ENCODE assay signal across 11 cellular contexts in genomic region chr5:107469485-107469884, GRCh38.
DNase-seq lines count a peak whose midpoint lies in the region; ATAC-seq and TF ChIP-seq lines count a peak whose summit lies in the region.
"Had no signal": no experiment of that assay in that cellular context is flagged by ENCODE, and none has a peak within 500 bp of the region (broad histone marks: within the 10 kb centered on the region; RNA-seq: fewer than 3 reads in every experiment).

No MANE protein-coding gene starts in this region.

- H3K4me3 Mint-ChIP-seq in activated CD4-positive, alpha-beta T cell treated with anti-CD3 and anti-CD28 coated beads, Interleukin-2, amount 10 ng/mL, durations not matched to agents 24 days and 14 days: no peak overlapping the region

- peak; percentile 80 for ATAC-seq in SK-N-SH treated with all-trans-retinoic acid at 6 μM for 48 hours
- ATAC-seq in thoracic aorta (ENCODE audit: insufficient number of reproducible peaks, low FRiP score, low read depth): peak; percentile 66

- peaks cover 9% of the 10 kb centered on the region for H3K4me1 Mint-ChIP-seq in activated CD4-positive, alpha-beta T cell treated with anti-CD3 and anti-CD28 coated beads, Interleukin-2, amount 10 ng/mL, durations not matched to agents 24 days and 14 days

- H3K9me3 ChIP-seq in thoracic aorta: no peaks in the 10 kb centered on the region

- H3K27me3 ChIP-seq in thoracic aorta (replicated peaks; ENCODE audit: insufficient read depth): no peaks in the 10 kb centered on the region

- H3K27me3 Mint-ChIP-seq in activated CD4-positive, alpha-beta T cell treated with anti-CD3 and anti-CD28 coated beads, Interleukin-2, amount 10 ng/mL, durations not matched to agents 24 days and 14 days: peaks cover 3% of the 10 kb centered on the region

- intact Hi-C loops in activated CD4-positive, alpha-beta T cell treated with anti-CD3 and anti-CD28 coated beads, Interleukin-2, amount 10 ng/mL, durations not matched to agents 24 days and 14 days (cut with micrococcal nuclease): loop anchor here (5.0 kb wide), 2 partner anchors 82 to 103 kb away; no protein-coding TSS in a partner anchor

- H3K9me3 Mint-ChIP-seq in activated CD4-positive, alpha-beta T cell treated with anti-CD3 and anti-CD28 coated beads, Interleukin-2, amount 10 ng/mL, durations not matched to agents 24 days and 14 days: no peaks in the 10 kb centered on the region

- H3K4me1 ChIP-seq in thoracic aorta (ENCODE audit: control insufficient read depth in 1 of 2, low read depth in 2 of 2): peaks cover 31 to 43% of the 10 kb centered on the region in 2 donors

- no peak for TF ChIP-seq CTCF in thoracic aorta (IDR thresholded peaks at IDR 0.05)

- peak; percentile 53 for DNase-seq in activated CD4-positive, alpha-beta T cell treated with anti-CD3 and anti-CD28 coated beads, Interleukin-2, amount 10 ng/mL, durations not matched to agents 24 days and 14 days
- no peak for DNase-seq in activated CD4-positive, alpha-beta T cell treated with anti-CD3 and anti-CD28 coated beads for 1 hour
- peak; percentile 96 for DNase-seq in glomerular endothelial cell (ENCODE audit: extremely low read depth, low read depth, low spot score)
- DNase-seq in thoracic aorta (ENCODE audit: low spot score): no peak
- DNase-seq in NCI-H1694 (lab: John Stamatoyannopoulos, UW): no peak
- DNase-seq in NCI-H446 treated with DMSO at 0.1 percent for 48 hours (lab: John Stamatoyannopoulos, UW): no peak
- no peak for DNase-seq in cerebellar cortex (ENCODE audit: low spot score)
- DNase-seq: 8988T; activated CD8-positive, alpha-beta memory T cell treated with anti-CD3 and anti-CD28 coated beads for 24 hours; NCI-H2029 had no signal

- peak overlapping the region; percentile 69 for H3K27ac ChIP-seq in thoracic aorta

- H3K4me3 ChIP-seq in thoracic aorta: no peak overlapping the region

- no peaks in the 10 kb centered on the region for H3K36me3 ChIP-seq in thoracic aorta

- H3K36me3 Mint-ChIP-seq in activated CD4-positive, alpha-beta T cell treated with anti-CD3 and anti-CD28 coated beads, Interleukin-2, amount 10 ng/mL, durations not matched to agents 24 days and 14 days (ENCODE audit: low read depth): no peaks in the 10 kb centered on the region

- H3K27ac Mint-ChIP-seq in activated CD4-positive, alpha-beta T cell treated with anti-CD3 and anti-CD28 coated beads, Interleukin-2, amount 10 ng/mL, durations not matched to agents 24 days and 14 days: no peak overlapping the region

TF ChIP-seq in SK-N-SH treated with all-trans-retinoic acid at 6 μM for 48 hours, 23 proteins besides CTCF, POLR2A, EP300 and RAD21:
- TF ChIP-seq GLIS3 (CRISPR knock-in tag; IDR thresholded peaks at IDR 0.05) (no peak), CSDC2 (CRISPR knock-in tag; IDR thresholded peaks at IDR 0.05) (no peak), ISL1 (CRISPR knock-in tag; IDR thresholded peaks at IDR 0.05) (0 out of 2 replicates have a peak, but pooled peaks have one; percentile 16)
- TF ChIP-seq, protein P1, sequence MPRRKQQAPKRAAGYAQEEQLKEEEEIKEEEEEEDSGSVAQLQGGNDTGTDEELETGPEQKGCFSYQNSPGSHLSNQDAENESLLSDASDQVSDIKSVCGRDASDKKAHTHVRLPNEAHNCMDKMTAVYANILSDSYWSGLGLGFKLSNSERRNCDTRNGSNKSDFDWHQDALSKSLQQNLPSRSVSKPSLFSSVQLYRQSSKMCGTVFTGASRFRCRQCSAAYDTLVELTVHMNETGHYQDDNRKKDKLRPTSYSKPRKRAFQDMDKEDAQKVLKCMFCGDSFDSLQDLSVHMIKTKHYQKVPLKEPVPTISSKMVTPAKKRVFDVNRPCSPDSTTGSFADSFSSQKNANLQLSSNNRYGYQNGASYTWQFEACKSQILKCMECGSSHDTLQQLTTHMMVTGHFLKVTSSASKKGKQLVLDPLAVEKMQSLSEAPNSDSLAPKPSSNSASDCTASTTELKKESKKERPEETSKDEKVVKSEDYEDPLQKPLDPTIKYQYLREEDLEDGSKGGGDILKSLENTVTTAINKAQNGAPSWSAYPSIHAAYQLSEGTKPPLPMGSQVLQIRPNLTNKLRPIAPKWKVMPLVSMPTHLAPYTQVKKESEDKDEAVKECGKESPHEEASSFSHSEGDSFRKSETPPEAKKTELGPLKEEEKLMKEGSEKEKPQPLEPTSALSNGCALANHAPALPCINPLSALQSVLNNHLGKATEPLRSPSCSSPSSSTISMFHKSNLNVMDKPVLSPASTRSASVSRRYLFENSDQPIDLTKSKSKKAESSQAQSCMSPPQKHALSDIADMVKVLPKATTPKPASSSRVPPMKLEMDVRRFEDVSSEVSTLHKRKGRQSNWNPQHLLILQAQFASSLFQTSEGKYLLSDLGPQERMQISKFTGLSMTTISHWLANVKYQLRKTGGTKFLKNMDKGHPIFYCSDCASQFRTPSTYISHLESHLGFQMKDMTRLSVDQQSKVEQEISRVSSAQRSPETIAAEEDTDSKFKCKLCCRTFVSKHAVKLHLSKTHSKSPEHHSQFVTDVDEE (CRISPR knock-in tag; IDR thresholded peaks at IDR 0.05): no peak
- TF ChIP-seq, protein P2, sequence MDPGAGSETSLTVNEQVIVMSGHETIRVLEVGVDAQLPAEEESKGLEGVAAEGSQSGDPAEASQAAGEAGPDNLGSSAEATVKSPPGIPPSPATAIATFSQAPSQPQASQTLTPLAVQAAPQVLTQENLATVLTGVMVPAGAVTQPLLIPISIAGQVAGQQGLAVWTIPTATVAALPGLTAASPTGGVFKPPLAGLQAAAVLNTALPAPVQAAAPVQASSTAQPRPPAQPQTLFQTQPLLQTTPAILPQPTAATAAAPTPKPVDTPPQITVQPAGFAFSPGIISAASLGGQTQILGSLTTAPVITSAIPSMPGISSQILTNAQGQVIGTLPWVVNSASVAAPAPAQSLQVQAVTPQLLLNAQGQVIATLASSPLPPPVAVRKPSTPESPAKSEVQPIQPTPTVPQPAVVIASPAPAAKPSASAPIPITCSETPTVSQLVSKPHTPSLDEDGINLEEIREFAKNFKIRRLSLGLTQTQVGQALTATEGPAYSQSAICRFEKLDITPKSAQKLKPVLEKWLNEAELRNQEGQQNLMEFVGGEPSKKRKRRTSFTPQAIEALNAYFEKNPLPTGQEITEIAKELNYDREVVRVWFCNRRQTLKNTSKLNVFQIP (CRISPR knock-in tag; IDR thresholded peaks at IDR 0.05; ENCODE audit: borderline replicate concordance, low read depth): no peak

Comparison
In these comparisons a context has a peak if more than half of its experiments do, and no peak if none do; other contexts are left out.
1. DNase-seq: peak in activated CD4-positive, alpha-beta T cell treated with anti-CD3 and anti-CD28 coated beads, Interleukin-2, amount 10 ng/mL, durations not matched to agents 24 days and 14 days (single experiment) and glomerular endothelial cell (single experiment); none in activated CD4-positive, alpha-beta T cell treated with anti-CD3 and anti-CD28 coated beads for 1 hour (single experiment), thoracic aorta (single experiment), NCI-H1694 (single experiment), NCI-H446 treated with DMSO at 0.1 percent for 48 hours (single experiment) and cerebellar cortex (single experiment).